ENCODE assay signal across 1 cellular context in genomic region chr14:103870891-103871595, GRCh38.
TF ChIP-seq lines count a peak whose summit lies in the region.

No MANE protein-coding gene starts in this region.

TF ChIP-seq in GM23338, 12 proteins besides CTCF, POLR2A, EP300 and RAD21:
- no peak for TF ChIP-seq EZH2phosphoT487 (IDR thresholded peaks at IDR 0.05; ENCODE audit: unreplicated experiment)
- TF ChIP-seq STAT1 (IDR thresholded peaks at IDR 0.05; ENCODE audit: unreplicated experiment): no peak
- TF ChIP-seq EZH2 (IDR thresholded peaks at IDR 0.05; ENCODE audit: low read depth, unreplicated experiment): no peak
- TF ChIP-seq, protein P1, sequence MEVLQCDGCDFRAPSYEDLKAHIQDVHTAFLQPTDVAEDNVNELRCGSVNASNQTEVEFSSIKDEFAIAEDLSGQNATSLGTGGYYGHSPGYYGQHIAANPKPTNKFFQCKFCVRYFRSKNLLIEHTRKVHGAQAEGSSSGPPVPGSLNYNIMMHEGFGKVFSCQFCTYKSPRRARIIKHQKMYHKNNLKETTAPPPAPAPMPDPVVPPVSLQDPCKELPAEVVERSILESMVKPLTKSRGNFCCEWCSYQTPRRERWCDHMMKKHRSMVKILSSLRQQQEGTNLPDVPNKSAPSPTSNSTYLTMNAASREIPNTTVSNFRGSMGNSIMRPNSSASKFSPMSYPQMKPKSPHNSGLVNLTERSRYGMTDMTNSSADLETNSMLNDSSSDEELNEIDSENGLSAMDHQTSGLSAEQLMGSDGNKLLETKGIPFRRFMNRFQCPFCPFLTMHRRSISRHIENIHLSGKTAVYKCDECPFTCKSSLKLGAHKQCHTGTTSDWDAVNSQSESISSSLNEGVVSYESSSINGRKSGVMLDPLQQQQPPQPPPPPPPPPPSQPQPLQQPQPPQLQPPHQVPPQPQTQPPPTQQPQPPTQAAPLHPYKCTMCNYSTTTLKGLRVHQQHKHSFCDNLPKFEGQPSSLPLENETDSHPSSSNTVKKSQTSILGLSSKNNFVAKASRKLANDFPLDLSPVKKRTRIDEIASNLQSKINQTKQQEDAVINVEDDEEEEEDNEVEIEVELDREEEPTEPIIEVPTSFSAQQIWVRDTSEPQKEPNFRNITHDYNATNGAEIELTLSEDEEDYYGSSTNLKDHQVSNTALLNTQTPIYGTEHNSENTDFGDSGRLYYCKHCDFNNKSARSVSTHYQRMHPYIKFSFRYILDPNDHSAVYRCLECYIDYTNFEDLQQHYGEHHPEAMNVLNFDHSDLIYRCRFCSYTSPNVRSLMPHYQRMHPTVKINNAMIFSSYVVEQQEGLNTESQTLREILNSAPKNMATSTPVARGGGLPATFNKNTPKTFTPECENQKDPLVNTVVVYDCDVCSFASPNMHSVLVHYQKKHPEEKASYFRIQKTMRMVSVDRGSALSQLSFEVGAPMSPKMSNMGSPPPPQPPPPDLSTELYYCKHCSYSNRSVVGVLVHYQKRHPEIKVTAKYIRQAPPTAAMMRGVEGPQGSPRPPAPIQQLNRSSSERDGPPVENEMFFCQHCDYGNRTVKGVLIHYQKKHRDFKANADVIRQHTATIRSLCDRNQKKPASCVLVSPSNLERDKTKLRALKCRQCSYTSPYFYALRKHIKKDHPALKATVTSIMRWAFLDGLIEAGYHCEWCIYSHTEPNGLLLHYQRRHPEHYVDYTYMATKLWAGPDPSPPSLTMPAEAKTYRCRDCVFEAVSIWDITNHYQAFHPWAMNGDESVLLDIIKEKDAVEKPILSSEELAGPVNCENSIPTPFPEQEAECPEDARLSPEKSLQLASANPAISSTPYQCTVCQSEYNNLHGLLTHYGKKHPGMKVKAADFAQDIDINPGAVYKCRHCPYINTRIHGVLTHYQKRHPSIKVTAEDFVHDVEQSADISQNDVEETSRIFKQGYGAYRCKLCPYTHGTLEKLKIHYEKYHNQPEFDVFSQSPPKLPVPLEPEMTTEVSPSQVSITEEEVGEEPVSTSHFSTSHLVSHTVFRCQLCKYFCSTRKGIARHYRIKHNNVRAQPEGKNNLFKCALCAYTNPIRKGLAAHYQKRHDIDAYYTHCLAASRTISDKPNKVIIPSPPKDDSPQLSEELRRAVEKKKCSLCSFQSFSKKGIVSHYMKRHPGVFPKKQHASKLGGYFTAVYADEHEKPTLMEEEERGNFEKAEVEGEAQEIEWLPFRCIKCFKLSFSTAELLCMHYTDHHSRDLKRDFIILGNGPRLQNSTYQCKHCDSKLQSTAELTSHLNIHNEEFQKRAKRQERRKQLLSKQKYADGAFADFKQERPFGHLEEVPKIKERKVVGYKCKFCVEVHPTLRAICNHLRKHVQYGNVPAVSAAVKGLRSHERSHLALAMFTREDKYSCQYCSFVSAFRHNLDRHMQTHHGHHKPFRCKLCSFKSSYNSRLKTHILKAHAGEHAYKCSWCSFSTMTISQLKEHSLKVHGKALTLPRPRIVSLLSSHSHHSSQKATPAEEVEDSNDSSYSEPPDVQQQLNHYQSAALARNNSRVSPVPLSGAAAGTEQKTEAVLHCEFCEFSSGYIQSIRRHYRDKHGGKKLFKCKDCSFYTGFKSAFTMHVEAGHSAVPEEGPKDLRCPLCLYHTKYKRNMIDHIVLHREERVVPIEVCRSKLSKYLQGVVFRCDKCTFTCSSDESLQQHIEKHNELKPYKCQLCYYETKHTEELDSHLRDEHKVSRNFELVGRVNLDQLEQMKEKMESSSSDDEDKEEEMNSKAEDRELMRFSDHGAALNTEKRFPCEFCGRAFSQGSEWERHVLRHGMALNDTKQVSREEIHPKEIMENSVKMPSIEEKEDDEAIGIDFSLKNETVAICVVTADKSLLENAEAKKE (CRISPR knock-in tag; IDR thresholded peaks at IDR 0.05): no peak
- TF ChIP-seq ZNF331 (CRISPR knock-in tag; IDR thresholded peaks at IDR 0.05; ENCODE audit: low read depth): no peak
- no peak for TF ChIP-seq NANOG (IDR thresholded peaks at IDR 0.05; ENCODE audit: borderline replicate concordance)
- TF ChIP-seq, protein P2, sequence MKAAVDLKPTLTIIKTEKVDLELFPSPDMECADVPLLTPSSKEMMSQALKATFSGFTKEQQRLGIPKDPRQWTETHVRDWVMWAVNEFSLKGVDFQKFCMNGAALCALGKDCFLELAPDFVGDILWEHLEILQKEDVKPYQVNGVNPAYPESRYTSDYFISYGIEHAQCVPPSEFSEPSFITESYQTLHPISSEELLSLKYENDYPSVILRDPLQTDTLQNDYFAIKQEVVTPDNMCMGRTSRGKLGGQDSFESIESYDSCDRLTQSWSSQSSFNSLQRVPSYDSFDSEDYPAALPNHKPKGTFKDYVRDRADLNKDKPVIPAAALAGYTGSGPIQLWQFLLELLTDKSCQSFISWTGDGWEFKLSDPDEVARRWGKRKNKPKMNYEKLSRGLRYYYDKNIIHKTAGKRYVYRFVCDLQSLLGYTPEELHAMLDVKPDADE (IDR thresholded peaks at IDR 0.05): no peak
- TF ChIP-seq POLR2AphosphoS5 (IDR thresholded peaks at IDR 0.05; ENCODE audit: low read depth): no peak
- no peak for TF ChIP-seq CREB1 (CRISPR knock-in tag; IDR thresholded peaks at IDR 0.05; ENCODE audit: low read depth)
- no peak for TF ChIP-seq JUNB (IDR thresholded peaks at IDR 0.05; ENCODE audit: unreplicated experiment)
- no peak for TF ChIP-seq ZNF114 (CRISPR knock-in tag; IDR thresholded peaks at IDR 0.05)
- no peak for TF ChIP-seq REST (IDR thresholded peaks at IDR 0.05; ENCODE audit: unreplicated experiment)
